In genomic region chr11:74749127-74749964, GRCh38 we compare ENCODE assay signal across 8 cellular contexts. TPM values are rescaled to one million over a fixed set of nuclear protein-coding genes. Genes with fewer than 3 reads are reported as not detected.
DNase-seq lines count a peak whose midpoint lies in the region; ATAC-seq and TF ChIP-seq lines count a peak whose summit lies in the region.

No MANE protein-coding gene starts in this region.

- no peak overlapping the region for H2BK5ac ChIP-seq in H9 (ENCODE audit: insufficient read length, low read length)

- H3K23me2 ChIP-seq in H9 (ENCODE audit: insufficient read length, low read depth, low read length, poor library complexity, severe bottlenecking), result peaks cover 5% of the 10 kb centered on the region

- H3K79me2 ChIP-seq in H9 (ENCODE audit: insufficient read depth, low read length) (peaks cover 8% of the 10 kb centered on the region; the same call in 1 of the 2 replicates), Loucy (ENCODE audit: insufficient read depth, low read length) (peaks cover 49% of the 10 kb centered on the region)

- H4K91ac ChIP-seq in H9 (ENCODE audit: insufficient read length, low read depth, low read length), result no peak overlapping the region

- no peaks in the 10 kb centered on the region for H3K79me1 ChIP-seq in H9 (ENCODE audit: insufficient read depth, low read depth, low read length, poor library complexity, severe bottlenecking)

- H3K9ac ChIP-seq in H9 (ENCODE audit: extremely low read depth, insufficient read length, low read length) (peak overlapping the region; percentile 72), Loucy (ENCODE audit: low read depth, low read length, poor library complexity, severe bottlenecking) (peak overlapping the region; percentile 88)

- H2BK120ac ChIP-seq in H9 (ENCODE audit: low read depth, low read length, poor library complexity, severe bottlenecking), result no peak overlapping the region

- no CpG with 5 or more reads among the region's 63 CpGs for WGBS in H9 (ENCODE audit: extremely low coverage, insufficient read length, low lambda C conversion rate)

- H3K14ac ChIP-seq in H9 (ENCODE audit: insufficient read depth, low read length), result peak overlapping the region; percentile 91

- no peak overlapping the region for H2BK15ac ChIP-seq in H9 (ENCODE audit: low read depth, low read length)

- no peaks in the 10 kb centered on the region for H4K20me1 ChIP-seq in H9 (ENCODE audit: control insufficient read depth, insufficient read depth, insufficient read length)
- peaks cover 26% of the 10 kb centered on the region for H4K20me1 ChIP-seq in Loucy (ENCODE audit: insufficient read depth, low read length, poor library complexity, severe bottlenecking)

- peak overlapping the region; percentile 75 to 92 for H3K4me3 Mint-ChIP-seq in H9

- peak; percentile 72 for DNase-seq in DMS 273 (lab: John Stamatoyannopoulos, UW; ENCODE audit: unreplicated experiment)
- no peak for DNase-seq in DMS 273 treated with DMSO at 0.1 percent for 48 hours (lab: John Stamatoyannopoulos, UW)
- peak; percentile 56 for DNase-seq in H9
- DNase-seq in WERI-Rb-1, result peak; percentile 48
- DNase-seq in cerebellar cortex (ENCODE audit: low spot score), result peak; percentile 34
- DNase-seq in left colon, result peak in 1 of 2 donors; percentile 60
- DNase-seq in stimulated activated CD4-positive, alpha-beta T cell treated with anti-CD3 and anti-CD28 coated beads, Interleukin-4, amount 100 ng/mL, for 1 hour, result peak; percentile 55

- H2BK20ac ChIP-seq in H9 (ENCODE audit: low read depth, low read length, poor library complexity, severe bottlenecking), result no peak overlapping the region

- no peak overlapping the region for H4K5ac ChIP-seq in H9 (ENCODE audit: insufficient read length, low read depth, low read length)

- H3K36me3 ChIP-seq in Loucy (ENCODE audit: insufficient read depth, low read length) (no peaks in the 10 kb centered on the region), WERI-Rb-1 (peaks cover 2% of the 10 kb centered on the region; the same call in 1 of the 2 replicates)

- H3K9me3 ChIP-seq in H9 (ENCODE audit: control insufficient read depth, low read depth, low read length) (no peaks in the 10 kb centered on the region), Loucy (ENCODE audit: insufficient read depth, low read depth, low read length) (no peaks in the 10 kb centered on the region), WERI-Rb-1 (ENCODE audit: severe bottlenecking) (no peaks in the 10 kb centered on the region)

- H4K8ac ChIP-seq in H9 (replicated peaks; ENCODE audit: insufficient read length, low read depth, low read length), result no peak overlapping the region

- 0 out of 2 replicates have a peak, but pooled peaks cover 3% of the 10 kb centered on the region for H3K4me1 ChIP-seq in H9 (ENCODE audit: insufficient read depth, low read length)
- H3K4me1 ChIP-seq in Loucy (ENCODE audit: insufficient read depth, low read length, poor library complexity, severe bottlenecking), result peaks cover 36% of the 10 kb centered on the region

- H3K36me3 Mint-ChIP-seq in H9 (ENCODE audit: insufficient read depth in 1 of 3, low read depth in 3 of 3), result peaks cover 0 to 2% (median 0%) of the 10 kb centered on the region in 3 experiments; a peak in 2 of 7 replicates

- no peak overlapping the region for H3K56ac ChIP-seq in H9 (ENCODE audit: insufficient read length, low read depth, low read length)

- no peaks in the 10 kb centered on the region for H3F3A ChIP-seq in Loucy (ENCODE audit: low read depth)

- peak; percentile 75 for ATAC-seq in left colon

- peak overlapping the region in 2 of 3 experiments; percentile 38 to 90; a peak in 4 of 7 replicates for H3K27ac Mint-ChIP-seq in H9

- peaks cover 9% of the 10 kb centered on the region; the same call in 1 of the 2 replicates for H3K27me3 Mint-ChIP-seq in H9 (ENCODE audit: low read depth)

- H3K9me3 Mint-ChIP-seq in H9, result no peaks in the 10 kb centered on the region

- H3K27me3 ChIP-seq in H9 (ENCODE audit: insufficient read depth, low read length) (no peaks in the 10 kb centered on the region), Loucy (ENCODE audit: insufficient read depth, low read length, poor library complexity, severe bottlenecking) (no peaks in the 10 kb centered on the region), WERI-Rb-1 (ENCODE audit: insufficient read depth, low read depth, severe bottlenecking) (no peaks in the 10 kb centered on the region)

- H2BK12ac ChIP-seq in H9 (ENCODE audit: insufficient read length, low read depth, low read length), result no peak overlapping the region

- H3K9me2 ChIP-seq in Loucy (replicated peaks; ENCODE audit: low read depth, low read length), result no peaks in the 10 kb centered on the region

- peak overlapping the region; percentile 98 for H3K4me3 ChIP-seq in Loucy (ENCODE audit: low read length, poor library complexity, severe bottlenecking)
- peak overlapping the region; percentile 65 for H3K4me3 ChIP-seq in WERI-Rb-1 (ENCODE audit: low read depth, low read length)

- H3T11ph ChIP-seq in H9 (ENCODE audit: low read length), result no peak overlapping the region

- H2AFZ ChIP-seq in H9 (ENCODE audit: low read length) (no peak overlapping the region), Loucy (ENCODE audit: low read length) (peak overlapping the region; percentile 82)

- H3K4me1 Mint-ChIP-seq in H9, result peaks cover 24 to 33% of the 10 kb centered on the region in 2 experiments

- TF ChIP-seq CTCF in H9 (conservative IDR thresholded peaks at IDR 0.05) (no peak), Loucy (conservative IDR thresholded peaks at IDR 0.05; ENCODE audit: low read length) (no peak), WERI-Rb-1 (IDR thresholded peaks at IDR 0.05; ENCODE audit: low read depth, low read length) (no peak)

- H3K23ac ChIP-seq in H9 (ENCODE audit: insufficient read length, low read depth, low read length), result no peak overlapping the region

- intact Hi-C loops in left colon (cut with DNase I, micrococcal nuclease), result loop anchor here in 1 of 2 donors (10.0 kb wide), 2 partner anchors 285 to 355 kb away; partner anchors contain the start of genes KCNE3 and PGM2L1

- H3K27ac ChIP-seq in H9 (ENCODE audit: insufficient read length, low read depth, low read length), result no peak overlapping the region
- peak overlapping the region; percentile 96 for H3K27ac ChIP-seq in WERI-Rb-1

- H3K4ac ChIP-seq in H9 (ENCODE audit: low read depth, low read length), result no peak overlapping the region

- H3K18ac ChIP-seq in H9 (ENCODE audit: insufficient read length, low read depth, low read length), result peak overlapping the region; percentile 66

- peak overlapping the region; percentile 81 for H3K4me2 ChIP-seq in H9 (ENCODE audit: insufficient read depth, insufficient read length, low read length)
- H3K4me2 ChIP-seq in Loucy (ENCODE audit: low read depth, low read length, poor library complexity, severe bottlenecking), result peak overlapping the region; percentile 92

- no peak overlapping the region for H2AK5ac ChIP-seq in H9 (ENCODE audit: insufficient read length, low read length)

RNA-seq across cellular contexts. Expression of gene RNF169, which starts 0.7 kb away (rescaled TPM):
- total RNA-seq in H9 (2021), result 13.0 TPM in 2 replicates
- 10 to 100 TPM; 11.2 to 12.6 TPM for total RNA-seq in left colon

RNA-seq across cellular contexts. Expression of gene CHRDL2, which starts 18.1 kb away (rescaled TPM):
- 0.33 and 0.39 TPM in 2 replicates for total RNA-seq in H9 (2021)
- 1 to 10 TPM in 1 of 2 donors, not detected in 1; 4.6 TPM for total RNA-seq in left colon
